ENCODE assay signal across 15 cellular contexts in genomic region chr11:94775576-94776327, GRCh38. TPM values are rescaled to one million over a fixed set of nuclear protein-coding genes. Genes with fewer than 3 reads are reported as not detected.
DNase-seq lines count a peak whose midpoint lies in the region; ATAC-seq, FAIRE-seq and TF ChIP-seq lines count a peak whose summit lies in the region.
"Had no signal": no experiment of that assay in that cellular context is flagged by ENCODE, and none has a peak within 500 bp of the region (broad histone marks: within the 10 kb centered on the region; RNA-seq: fewer than 3 reads in every experiment).

No MANE protein-coding gene starts in this region.

- no peaks in the 10 kb centered on the region for H3K36me3 ChIP-seq in astrocyte (ENCODE audit: insufficient read depth, low read length)
- H3K36me3 ChIP-seq: BE2C, WERI-Rb-1 had no signal

- ATAC-seq in HG03469 (IDR thresholded peaks at IDR 0.05; ENCODE audit: unreplicated experiment): no peak
- ATAC-seq in HG03196 (IDR thresholded peaks at IDR 0.05; ENCODE audit: unreplicated experiment): no peak
- ATAC-seq in GM21723 (IDR thresholded peaks at IDR 0.05; ENCODE audit: unreplicated experiment): no peak
- ATAC-seq: stimulated activated naive B cell treated with anti-CD40 and anti-IgM and Interleukin-4, amounts not matched to agents 10 μg/mL and 1 μg/mL and 100 μg/mL, for 72 hours had no signal

- TF ChIP-seq CTCF in astrocyte (IDR thresholded peaks at IDR 0.05; ENCODE audit: insufficient read depth, low read depth, low read length) (no peak), neural crest cell (conservative IDR thresholded peaks at IDR 0.05) (no peak)

- H3K27ac Mint-ChIP-seq in astrocyte (ENCODE audit: unreplicated experiment): no peak overlapping the region
- peak overlapping the region; percentile 1 for H3K27ac Mint-ChIP-seq in neural crest cell (ENCODE audit: unreplicated experiment)
- H3K27ac Mint-ChIP-seq: activated naive CD4-positive, alpha-beta T cell treated with anti-CD3 and anti-CD28 coated beads, Interleukin-2, amount 50 U/mL, for 24 hours; stimulated activated naive B cell treated with anti-CD40 and anti-IgM and Interleukin-4, amounts not matched to agents 10 μg/mL and 1 μg/mL and 100 μg/mL, for 72 hours had no signal

- H3K4me3 Mint-ChIP-seq in astrocyte (ENCODE audit: unreplicated experiment) (no peak overlapping the region), neural crest cell (no peak overlapping the region)
- H3K4me3 Mint-ChIP-seq: activated naive CD4-positive, alpha-beta T cell treated with anti-CD3 and anti-CD28 coated beads, Interleukin-2, amount 50 U/mL, for 24 hours; stimulated activated naive B cell treated with anti-CD40 and anti-IgM and Interleukin-4, amounts not matched to agents 10 μg/mL and 1 μg/mL and 100 μg/mL, for 72 hours had no signal

- peaks cover 79% of the 10 kb centered on the region for H4K20me1 ChIP-seq in astrocyte (ENCODE audit: insufficient read depth, low read length)

- no peak overlapping the region for H3K4me3 ChIP-seq in astrocyte (ENCODE audit: insufficient read depth, low read depth, low read length)

- H3K27me3 Mint-ChIP-seq in astrocyte (ENCODE audit: low read depth, unreplicated experiment) (no peaks in the 10 kb centered on the region), neural crest cell (ENCODE audit: low read depth) (no peaks in the 10 kb centered on the region)

- H3K9ac ChIP-seq in astrocyte (ENCODE audit: low read length): peak overlapping the region; percentile 44

- H3K9me3 ChIP-seq in astrocyte (ENCODE audit: insufficient read depth, low read depth, low read length): no peaks in the 10 kb centered on the region
- H3K9me3 ChIP-seq: BE2C had no signal

- no peaks in the 10 kb centered on the region for H3K9me3 Mint-ChIP-seq in astrocyte (ENCODE audit: unreplicated experiment)
- H3K9me3 Mint-ChIP-seq in neural crest cell: peaks cover 5% of the 10 kb centered on the region
- H3K9me3 Mint-ChIP-seq: activated naive CD4-positive, alpha-beta T cell treated with anti-CD3 and anti-CD28 coated beads, Interleukin-2, amount 50 U/mL, for 24 hours; stimulated activated naive B cell treated with anti-CD40 and anti-IgM and Interleukin-4, amounts not matched to agents 10 μg/mL and 1 μg/mL and 100 μg/mL, for 72 hours had no signal

- H3K4me2 ChIP-seq in astrocyte (ENCODE audit: low read length): peak overlapping the region; percentile 55

- peaks cover 100% of the 10 kb centered on the region for H3K79me2 ChIP-seq in astrocyte (ENCODE audit: insufficient read depth, low read length)

- H3K4me1 Mint-ChIP-seq in astrocyte (ENCODE audit: low read depth, unreplicated experiment) (peaks cover 26% of the 10 kb centered on the region), neural crest cell (peaks cover 41% of the 10 kb centered on the region)

- peak overlapping the region; percentile 74 for H3K27ac ChIP-seq in astrocyte (ENCODE audit: low read depth, low read length)
- H3K27ac ChIP-seq: WERI-Rb-1 had no signal

- no peak overlapping the region for H2AFZ ChIP-seq in astrocyte (ENCODE audit: low read depth, low read length)

- H3K36me3 Mint-ChIP-seq in astrocyte (ENCODE audit: low read depth, unreplicated experiment) (peaks cover 3% of the 10 kb centered on the region), neural crest cell (ENCODE audit: low read depth) (peaks cover 12% of the 10 kb centered on the region)
- H3K36me3 Mint-ChIP-seq: activated naive CD4-positive, alpha-beta T cell treated with anti-CD3 and anti-CD28 coated beads, Interleukin-2, amount 50 U/mL, for 24 hours; stimulated activated naive B cell treated with anti-CD40 and anti-IgM and Interleukin-4, amounts not matched to agents 10 μg/mL and 1 μg/mL and 100 μg/mL, for 72 hours had no signal

- FAIRE-seq in astrocyte (lab: Jason Lieb, UNC): no peak
- FAIRE-seq: G401.6 had no signal

- DNase-seq in DMS153 (lab: John Stamatoyannopoulos, UW) (peak; percentile 66), NCI-H2029 treated with DMSO at 0.1 percent for 48 hours (lab: John Stamatoyannopoulos, UW) (peak; percentile 95), astrocyte (ENCODE audit: low read depth) (no peak), neural crest cell (ENCODE audit: low read depth, low spot score) (no peak), AML-193 (lab: John Stamatoyannopoulos, UW) (no peak)
- DNase-seq: posterior cingulate gyrus; stimulated activated CD4-positive, alpha-beta T cell treated with anti-CD3 and anti-CD28 coated beads, Interleukin-4, amount 100 ng/mL, for 24 hours; stimulated activated naive B cell treated with anti-CD40 and anti-IgM and Interleukin-4, amounts not matched to agents 10 μg/mL and 1 μg/mL and 100 μg/mL, for 72 hours; WERI-Rb-1 had no signal

- no peaks in the 10 kb centered on the region for H3K27me3 ChIP-seq in astrocyte (ENCODE audit: insufficient read depth, low read length)
- H3K27me3 ChIP-seq: BE2C had no signal

- H3K4me1 ChIP-seq in astrocyte (ENCODE audit: insufficient read depth, low read length): peaks cover 14% of the 10 kb centered on the region

RNA-seq across cellular contexts. Expression of gene AMOTL1, which starts 7.6 kb away (rescaled TPM):
- total RNA-seq in astrocyte (46.1 and 47.8 TPM in 2 replicates), neural crest cell (67.5 and 69.0 TPM in 2 replicates)

Comparison
In these comparisons a context has a peak if more than half of its experiments do, and no peak if none do; other contexts are left out.
1. DNase-seq: peak in DMS153 (single experiment) and NCI-H2029 treated with DMSO at 0.1 percent for 48 hours (single experiment); none in astrocyte (single experiment), neural crest cell (single experiment) and AML-193 (0 of 2).